In genomic region chr3:20043825-20044224, GRCh38 we compare ENCODE assay signal across 1 cellular context.
TF ChIP-seq lines count a peak whose summit lies in the region.

No MANE protein-coding gene starts in this region.

TF ChIP-seq in SK-N-SH treated with all-trans-retinoic acid at 6 μM for 48 hours, 23 proteins besides CTCF, POLR2A, EP300 and RAD21 (continued from another document):
- TF ChIP-seq, protein P1, sequence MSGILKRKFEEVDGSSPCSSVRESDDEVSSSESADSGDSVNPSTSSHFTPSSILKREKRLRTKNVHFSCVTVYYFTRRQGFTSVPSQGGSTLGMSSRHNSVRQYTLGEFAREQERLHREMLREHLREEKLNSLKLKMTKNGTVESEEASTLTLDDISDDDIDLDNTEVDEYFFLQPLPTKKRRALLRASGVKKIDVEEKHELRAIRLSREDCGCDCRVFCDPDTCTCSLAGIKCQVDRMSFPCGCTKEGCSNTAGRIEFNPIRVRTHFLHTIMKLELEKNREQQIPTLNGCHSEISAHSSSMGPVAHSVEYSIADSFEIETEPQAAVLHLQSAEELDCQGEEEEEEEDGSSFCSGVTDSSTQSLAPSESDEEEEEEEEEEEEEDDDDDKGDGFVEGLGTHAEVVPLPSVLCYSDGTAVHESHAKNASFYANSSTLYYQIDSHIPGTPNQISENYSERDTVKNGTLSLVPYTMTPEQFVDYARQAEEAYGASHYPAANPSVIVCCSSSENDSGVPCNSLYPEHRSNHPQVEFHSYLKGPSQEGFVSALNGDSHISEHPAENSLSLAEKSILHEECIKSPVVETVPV (CRISPR knock-in tag; IDR thresholded peaks at IDR 0.05) = no peak
- TF ChIP-seq ISL1 (CRISPR knock-in tag; IDR thresholded peaks at IDR 0.05) (no peak), OSR1 (CRISPR knock-in tag; IDR thresholded peaks at IDR 0.05) (no peak), ZNF8 (CRISPR knock-in tag; IDR thresholded peaks at IDR 0.05) (no peak), ZFP3 (CRISPR knock-in tag; IDR thresholded peaks at IDR 0.05) (no peak), CSDC2 (CRISPR knock-in tag; IDR thresholded peaks at IDR 0.05) (no peak), TSHZ2 (CRISPR knock-in tag; IDR thresholded peaks at IDR 0.05) (no peak), ZNF70 (CRISPR knock-in tag; IDR thresholded peaks at IDR 0.05) (no peak), ZFP30 (CRISPR knock-in tag; IDR thresholded peaks at IDR 0.05) (no peak), SNAI2 (CRISPR knock-in tag; IDR thresholded peaks at IDR 0.05) (no peak), TCF4 (CRISPR knock-in tag; IDR thresholded peaks at IDR 0.05; ENCODE audit: borderline replicate concordance) (no peak), RARB (CRISPR knock-in tag; IDR thresholded peaks at IDR 0.05) (no peak)
